In genomic region chr14:59305836-59306555, GRCh38 we compare ENCODE assay signal across 13 cellular contexts.
DNase-seq lines count a peak whose midpoint lies in the region; ATAC-seq and TF ChIP-seq lines count a peak whose summit lies in the region.
"Had no signal": no experiment of that assay in that cellular context is flagged by ENCODE, and none has a peak within 500 bp of the region (broad histone marks: within the 10 kb centered on the region; RNA-seq: fewer than 3 reads in every experiment).

No MANE protein-coding gene starts in this region.

- H3K27me3 ChIP-seq in thyroid gland: no peaks in the 10 kb centered on the region
- H3K27me3 ChIP-seq in CD8-positive, alpha-beta T cell (ENCODE audit: insufficient read depth, low read length): no peaks in the 10 kb centered on the region

- H3K36me3 ChIP-seq in HEK293 (ENCODE audit: control insufficient read depth in 2 of 2, insufficient read depth in 1 of 2, low read length in 2 of 2): no peaks in the 10 kb centered on the region
- no peaks in the 10 kb centered on the region for H3K36me3 ChIP-seq in thyroid gland
- H3K36me3 ChIP-seq in CD8-positive, alpha-beta T cell (ENCODE audit: insufficient read depth, low read length): no peaks in the 10 kb centered on the region

- no peaks in the 10 kb centered on the region for H3K27me3 Mint-ChIP-seq in brain
- no peaks in the 10 kb centered on the region for H3K27me3 Mint-ChIP-seq in CD8-positive, alpha-beta T cell (ENCODE audit: low read depth)

- TF ChIP-seq CTCF in HEK293 (tag by site-specific recombination; IDR thresholded peaks at IDR 0.05) (no peak), brain (conservative IDR thresholded peaks at IDR 0.05) (no peak), thyroid gland (IDR thresholded peaks at IDR 0.05) (no peak)
- TF ChIP-seq CTCF in CD8-positive, alpha-beta T cell (IDR thresholded peaks at IDR 0.05): no peak

- peaks cover 12% of the 10 kb centered on the region for H3K36me3 Mint-ChIP-seq in brain
- H3K36me3 Mint-ChIP-seq in CD8-positive, alpha-beta T cell: no peaks in the 10 kb centered on the region

- CTCF ChIA-PET in HEK293 (lab: Yijun Ruan, JAX): interaction anchor here (0.5 to 1.0 kb wide), 4 partner anchors 12 to 878 kb away, joined by 3 to 5 read pairs (median 4); no protein-coding TSS in a partner anchor
- CTCF ChIA-PET in CD8-positive, alpha-beta T cell (lab: Charles Lee): interaction anchor here (1.1 to 1.2 kb wide), 2 partner anchors 8 to 15 kb away, joined by 3 read pairs; no protein-coding TSS in a partner anchor

- no peak for ATAC-seq in CD8-positive, alpha-beta T cell

- H3K9me3 ChIP-seq in HEK293 (ENCODE audit: control insufficient read depth, insufficient read depth, low read depth, low read length): no peaks in the 10 kb centered on the region
- no peaks in the 10 kb centered on the region for H3K9me3 ChIP-seq in thyroid gland
- H3K9me3 ChIP-seq in CD8-positive, alpha-beta T cell (ENCODE audit: low read length): no peaks in the 10 kb centered on the region

- H3K4me3 Mint-ChIP-seq in brain: no peak overlapping the region
- no peak overlapping the region for H3K4me3 Mint-ChIP-seq in CD8-positive, alpha-beta T cell

- no peak for TF ChIP-seq POLR2A in thyroid gland (IDR thresholded peaks at IDR 0.05)

- H3K4me3 ChIP-seq in HEK293 (ENCODE audit: low read depth, low read length) (no peak overlapping the region), thyroid gland (replicated peaks in 1 of 3) (no peak overlapping the region)
- no peak overlapping the region for H3K4me3 ChIP-seq in CD8-positive, alpha-beta T cell (ENCODE audit: low read depth, low read length)

- H3K4me1 Mint-ChIP-seq in brain: peaks cover 48% of the 10 kb centered on the region
- peaks cover 9% of the 10 kb centered on the region for H3K4me1 Mint-ChIP-seq in CD8-positive, alpha-beta T cell (ENCODE audit: low read depth)

- no peak overlapping the region for H3K27ac ChIP-seq in HEK293 (ENCODE audit: extremely low read depth, low read depth, low read length)
- peak overlapping the region; percentile 34 to 66 (median 52) for H3K27ac ChIP-seq in thyroid gland
- H3K27ac ChIP-seq in CD8-positive, alpha-beta T cell (ENCODE audit: low read depth, low read length): no peak overlapping the region
- H3K27ac ChIP-seq: VCaP had no signal

- peak overlapping the region in 3 of 5 experiments; percentile 5 to 49 (median 41) for H3K27ac Mint-ChIP-seq in brain
- H3K27ac Mint-ChIP-seq in CD8-positive, alpha-beta T cell: no peak overlapping the region

- intact Hi-C loops in thyroid gland (cut with DNase I): no loop called here
- intact Hi-C loops in CD8-positive, alpha-beta T cell (cut with DNase I, micrococcal nuclease): no loop called here

- POLR2A ChIA-PET in HEK293 (lab: Yijun Ruan, JAX): interaction anchor here (1.3 kb wide), 1 partner anchor 117 kb away, joined by 6 read pairs; the partner anchor contains the start of gene DAAM1
- POLR2A ChIA-PET in CD8-positive, alpha-beta T cell (lab: Charles Lee): no interaction called here

- DNase-seq in iris pigment epithelial cell (ENCODE audit: low read depth): peak; percentile 81
- no peak for DNase-seq in thyroid gland
- no peak for DNase-seq in CD8-positive, alpha-beta T cell
- no peak for DNase-seq in activated naive CD4-positive, alpha-beta T cell treated with anti-CD3 and anti-CD28 coated beads, Interleukin-2, amount 50 U/mL, for 16 hours
- no peak for DNase-seq in stimulated activated CD4-positive, alpha-beta T cell treated with anti-CD3 and anti-CD28 coated beads, Interleukin-15, amount 100 ng/mL, for 24 hours
- DNase-seq: anterior cingulate cortex; left cardiac atrium; MM.1S; nucleus accumbens; stimulated activated naive CD4-positive, alpha-beta T cell treated with Interleukin-2 at 50 U/mL for 16 hours had no signal

- H3K4me1 ChIP-seq in HEK293 (ENCODE audit: control insufficient read depth, insufficient read depth, low read length): peaks cover 21% of the 10 kb centered on the region
- H3K4me1 ChIP-seq in thyroid gland: peaks cover 32 to 35% of the 10 kb centered on the region in 2 donors
- no peaks in the 10 kb centered on the region for H3K4me1 ChIP-seq in CD8-positive, alpha-beta T cell (ENCODE audit: insufficient read depth, low read length)

- WGBS in thyroid gland, 2 donors: 55 to 73% methylated on average over 1 of the region's 1 CpG

- H3K9me3 Mint-ChIP-seq in brain: no peaks in the 10 kb centered on the region
- no peaks in the 10 kb centered on the region for H3K9me3 Mint-ChIP-seq in CD8-positive, alpha-beta T cell

TF ChIP-seq in HEK293, 187 proteins besides CTCF, POLR2A, EP300 and RAD21:
- TF ChIP-seq, protein P1, sequence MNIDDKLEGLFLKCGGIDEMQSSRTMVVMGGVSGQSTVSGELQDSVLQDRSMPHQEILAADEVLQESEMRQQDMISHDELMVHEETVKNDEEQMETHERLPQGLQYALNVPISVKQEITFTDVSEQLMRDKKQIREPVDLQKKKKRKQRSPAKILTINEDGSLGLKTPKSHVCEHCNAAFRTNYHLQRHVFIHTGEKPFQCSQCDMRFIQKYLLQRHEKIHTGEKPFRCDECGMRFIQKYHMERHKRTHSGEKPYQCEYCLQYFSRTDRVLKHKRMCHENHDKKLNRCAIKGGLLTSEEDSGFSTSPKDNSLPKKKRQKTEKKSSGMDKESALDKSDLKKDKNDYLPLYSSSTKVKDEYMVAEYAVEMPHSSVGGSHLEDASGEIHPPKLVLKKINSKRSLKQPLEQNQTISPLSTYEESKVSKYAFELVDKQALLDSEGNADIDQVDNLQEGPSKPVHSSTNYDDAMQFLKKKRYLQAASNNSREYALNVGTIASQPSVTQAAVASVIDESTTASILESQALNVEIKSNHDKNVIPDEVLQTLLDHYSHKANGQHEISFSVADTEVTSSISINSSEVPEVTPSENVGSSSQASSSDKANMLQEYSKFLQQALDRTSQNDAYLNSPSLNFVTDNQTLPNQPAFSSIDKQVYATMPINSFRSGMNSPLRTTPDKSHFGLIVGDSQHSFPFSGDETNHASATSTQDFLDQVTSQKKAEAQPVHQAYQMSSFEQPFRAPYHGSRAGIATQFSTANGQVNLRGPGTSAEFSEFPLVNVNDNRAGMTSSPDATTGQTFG (tag by site-specific recombination; IDR thresholded peaks at IDR 0.05; ENCODE audit: borderline replicate concordance): no peak
- no peak for TF ChIP-seq ZNF530 (tag by site-specific recombination; IDR thresholded peaks at IDR 0.05; ENCODE audit: low read depth)
- no peak for TF ChIP-seq SETDB1 (IDR thresholded peaks at IDR 0.05; ENCODE audit: insufficient read length, low read length)
- peak; percentile 85; the same call in 1 of the 2 replicates for TF ChIP-seq ZNF140 (tag by site-specific recombination; IDR thresholded peaks at IDR 0.05)
- no peak for TF ChIP-seq MYNN (tag by site-specific recombination; IDR thresholded peaks at IDR 0.05; ENCODE audit: borderline replicate concordance)
- TF ChIP-seq REPIN1 (tag by site-specific recombination; IDR thresholded peaks at IDR 0.05; ENCODE audit: low read depth): no peak

Comparison
In these comparisons a context has a peak if more than half of its experiments do, and no peak if none do; other contexts are left out.
1. H3K27ac ChIP-seq: peak in thyroid gland (3 of 3); none in HEK293 (single experiment) and CD8-positive, alpha-beta T cell (single experiment).